ENCODE assay signal across 13 cellular contexts in genomic region chr12:22473212-22473611, GRCh38.
DNase-seq lines count a peak whose midpoint lies in the region; ATAC-seq, FAIRE-seq and TF ChIP-seq lines count a peak whose summit lies in the region.
"Had no signal": no experiment of that assay in that cellular context is flagged by ENCODE, and none has a peak within 500 bp of the region (broad histone marks: within the 10 kb centered on the region; RNA-seq: fewer than 3 reads in every experiment).

No MANE protein-coding gene starts in this region.

- H3K4me3 ChIP-seq in bronchial epithelial cell (ENCODE audit: low read depth, low read length), result no peak overlapping the region

- DNase-seq in bronchial epithelial cell (ENCODE audit: low read depth) (no peak), NCI-H2196 (lab: John Stamatoyannopoulos, UW; ENCODE audit: unreplicated experiment) (no peak), KG1 (lab: John Stamatoyannopoulos, UW) (no peak), foreskin melanocyte (no peak), COR-L47 (lab: John Stamatoyannopoulos, UW) (no peak)
- DNase-seq: activated T-cell treated with anti-CD3 and anti-CD28 coated beads, Interleukin-2, amount 50 U/mL, for 48 hours; brain microvascular endothelial cell; GOT3; stimulated activated CD4-positive, alpha-beta T cell treated with anti-CD3 and anti-CD28 coated beads, Interleukin-1b, Interleukin-23, amount 100 ng/mL, for 48 hours had no signal

- peaks cover 2% of the 10 kb centered on the region for H3K36me3 ChIP-seq in bronchial epithelial cell (ENCODE audit: control insufficient read depth, insufficient read depth, low read length)
- H3K36me3 ChIP-seq: brain microvascular endothelial cell had no signal

- ATAC-seq in GM18520 (IDR thresholded peaks at IDR 0.05; ENCODE audit: unreplicated experiment) (peak; percentile 45), GM21515 (IDR thresholded peaks at IDR 0.05; ENCODE audit: unreplicated experiment) (peak; percentile 61), HG03095 (IDR thresholded peaks at IDR 0.05; ENCODE audit: unreplicated experiment) (peak; percentile 62)
- ATAC-seq: esophagus mucosa had no signal

- H3K27me3 ChIP-seq in bronchial epithelial cell (ENCODE audit: control insufficient read depth, insufficient read depth, low read length), result no peaks in the 10 kb centered on the region
- H3K27me3 ChIP-seq: brain microvascular endothelial cell had no signal

- peak; percentile 60 for FAIRE-seq in bronchial epithelial cell (lab: Jason Lieb, UNC)

- TF ChIP-seq CTCF in bronchial epithelial cell (IDR thresholded peaks at IDR 0.05; ENCODE audit: insufficient read depth, low read length, severe bottlenecking), result no peak
